ENCODE assay signal across 1 cellular context in the genomic region with DNA sequence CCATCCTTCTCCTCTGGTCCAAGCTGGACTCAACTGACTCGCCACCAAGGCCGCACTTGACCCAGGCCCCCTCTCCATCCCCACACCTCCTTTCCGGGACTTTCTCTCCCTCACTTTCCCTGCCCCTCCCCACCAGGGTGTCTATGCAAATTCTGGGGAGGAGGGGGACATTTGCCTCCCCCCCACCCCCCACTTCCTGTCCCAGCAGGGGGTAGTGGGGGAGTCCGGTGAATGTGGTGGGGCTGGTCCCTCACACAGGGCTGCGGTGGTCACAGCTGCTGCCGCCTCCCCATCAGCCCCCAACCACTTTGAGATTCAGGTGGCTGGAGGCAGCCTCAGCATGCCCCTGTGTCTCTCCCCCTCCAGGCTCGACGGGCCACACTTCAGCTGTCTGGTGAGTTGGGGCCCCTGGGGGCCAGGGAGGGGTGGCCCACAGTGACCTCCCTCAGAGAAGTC.
TF ChIP-seq lines count a peak whose summit lies in the region.

No MANE protein-coding gene starts in this region.

TF ChIP-seq in H1, 55 proteins besides CTCF, POLR2A, EP300 and RAD21:
- no peak for TF ChIP-seq SP1 (IDR thresholded peaks at IDR 0.05; ENCODE audit: low read depth, low read length)
- TF ChIP-seq YY1 (IDR thresholded peaks at IDR 0.05; ENCODE audit: low read depth, low read length): 0 out of 2 replicates have a peak, but pooled peaks have one; percentile 35
- TF ChIP-seq KDM1A (IDR thresholded peaks at IDR 0.05; ENCODE audit: borderline replicate concordance, low read length): 0 out of 2 replicates have a peak, but pooled peaks have one; percentile 23
- no peak for TF ChIP-seq JUN (IDR thresholded peaks at IDR 0.05; ENCODE audit: low read depth, low read length)
- no peak for TF ChIP-seq BRCA1 (IDR thresholded peaks at IDR 0.05; ENCODE audit: low read depth, low read length)
- TF ChIP-seq, protein P1, sequence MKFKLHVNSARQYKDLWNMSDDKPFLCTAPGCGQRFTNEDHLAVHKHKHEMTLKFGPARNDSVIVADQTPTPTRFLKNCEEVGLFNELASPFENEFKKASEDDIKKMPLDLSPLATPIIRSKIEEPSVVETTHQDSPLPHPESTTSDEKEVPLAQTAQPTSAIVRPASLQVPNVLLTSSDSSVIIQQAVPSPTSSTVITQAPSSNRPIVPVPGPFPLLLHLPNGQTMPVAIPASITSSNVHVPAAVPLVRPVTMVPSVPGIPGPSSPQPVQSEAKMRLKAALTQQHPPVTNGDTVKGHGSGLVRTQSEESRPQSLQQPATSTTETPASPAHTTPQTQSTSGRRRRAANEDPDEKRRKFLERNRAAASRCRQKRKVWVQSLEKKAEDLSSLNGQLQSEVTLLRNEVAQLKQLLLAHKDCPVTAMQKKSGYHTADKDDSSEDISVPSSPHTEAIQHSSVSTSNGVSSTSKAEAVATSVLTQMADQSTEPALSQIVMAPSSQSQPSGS (IDR thresholded peaks at IDR 0.05; ENCODE audit: low read length): no peak
- TF ChIP-seq EGR1 (IDR thresholded peaks at IDR 0.05; ENCODE audit: borderline replicate concordance, low read depth, low read length): 0 out of 2 replicates have a peak, but pooled peaks have one; percentile 59
- 0 out of 2 replicates have a peak, but pooled peaks have one; percentile 18 for TF ChIP-seq RBBP5 (IDR thresholded peaks at IDR 0.05; ENCODE audit: borderline replicate concordance, low read depth, low read length)
- 0 out of 4 replicates have a peak, but pooled peaks of 1 of the 2 experiments have one; percentile 7 for TF ChIP-seq HDAC2 (IDR thresholded peaks at IDR 0.05; ENCODE audit: borderline replicate concordance in 1 of 2, low read depth in 2 of 2, low read length in 2 of 2)
